ENCODE assay signal across 7 cellular contexts in genomic region chr2:69436594-69436936, GRCh38. TPM values are rescaled to one million over a fixed set of nuclear protein-coding genes. Genes with fewer than 3 reads are reported as not detected.
DNase-seq lines count a peak whose midpoint lies in the region; ATAC-seq, FAIRE-seq and TF ChIP-seq lines count a peak whose summit lies in the region.

No MANE protein-coding gene starts in this region.

- H3K27me3 ChIP-seq in astrocyte (ENCODE audit: insufficient read depth, low read length): no peaks in the 10 kb centered on the region
- no peaks in the 10 kb centered on the region for H3K27me3 ChIP-seq in upper lobe of right lung

- H2AFZ ChIP-seq in astrocyte (ENCODE audit: low read depth, low read length): peak overlapping the region; percentile 88

- H3K27ac Mint-ChIP-seq in astrocyte (ENCODE audit: unreplicated experiment): peak overlapping the region; percentile 98

- TF ChIP-seq CTCF in astrocyte (IDR thresholded peaks at IDR 0.05; ENCODE audit: insufficient read depth, low read depth, low read length): no peak
- TF ChIP-seq CTCF in lower leg skin (IDR thresholded peaks at IDR 0.05): no peak
- no peak for TF ChIP-seq CTCF in upper lobe of right lung (IDR thresholded peaks at IDR 0.05)

- ATAC-seq in GM18868 (IDR thresholded peaks at IDR 0.05; ENCODE audit: unreplicated experiment) (peak; percentile 1), HG03520 (IDR thresholded peaks at IDR 0.05; ENCODE audit: unreplicated experiment) (peak; percentile 11), upper lobe of right lung (no peak)

- H3K4me1 ChIP-seq in astrocyte (ENCODE audit: insufficient read depth, low read length): peaks cover 8% of the 10 kb centered on the region
- peaks cover 13% of the 10 kb centered on the region for H3K4me1 ChIP-seq in upper lobe of right lung

- peak overlapping the region; percentile 93 for H3K9ac ChIP-seq in astrocyte (ENCODE audit: low read length)

- H3K4me3 Mint-ChIP-seq in astrocyte (ENCODE audit: unreplicated experiment): peak overlapping the region; percentile 97

- no peaks in the 10 kb centered on the region for H3K9me3 Mint-ChIP-seq in astrocyte (ENCODE audit: unreplicated experiment)

- H3K27ac ChIP-seq in astrocyte (ENCODE audit: low read depth, low read length) (peak overlapping the region; percentile 81), upper lobe of right lung (peak overlapping the region; percentile 96)

- intact Hi-C loops in lower leg skin (cut with DNase I; ENCODE audit: low total_unique reads) (no loop called here), upper lobe of right lung (cut with DNase I) (no loop called here)

- H3K36me3 ChIP-seq in astrocyte (ENCODE audit: insufficient read depth, low read length) (peaks cover under 1% of the 10 kb centered on the region), upper lobe of right lung (peaks cover 2% of the 10 kb centered on the region)

- H3K9me3 ChIP-seq in astrocyte (ENCODE audit: insufficient read depth, low read depth, low read length) (no peaks in the 10 kb centered on the region), upper lobe of right lung (no peaks in the 10 kb centered on the region)

- no peak for TF ChIP-seq POLR2A in lower leg skin (IDR thresholded peaks at IDR 0.05)

- H3K36me3 Mint-ChIP-seq in astrocyte (ENCODE audit: low read depth, unreplicated experiment): peaks cover 2% of the 10 kb centered on the region

- no peaks in the 10 kb centered on the region for H3K27me3 Mint-ChIP-seq in astrocyte (ENCODE audit: low read depth, unreplicated experiment)

- H4K20me1 ChIP-seq in astrocyte (ENCODE audit: insufficient read depth, low read length): no peaks in the 10 kb centered on the region

- FAIRE-seq in astrocyte (lab: Jason Lieb, UNC): no peak

- peak overlapping the region; percentile 96 for H3K4me2 ChIP-seq in astrocyte (ENCODE audit: low read length)

- peaks cover 17% of the 10 kb centered on the region for H3K4me1 Mint-ChIP-seq in astrocyte (ENCODE audit: low read depth, unreplicated experiment)

- WGBS in lower leg skin, 2 donors: 4 to 5% methylated on average over 5 of the region's 5 CpGs

- no peak for DNase-seq in astrocyte (ENCODE audit: low read depth)
- no peak for DNase-seq in lower leg skin (ENCODE audit: low spot score in 2 of 2)
- DNase-seq in upper lobe of right lung: no peak
- DNase-seq in NCI-H1417 (lab: John Stamatoyannopoulos, UW): no peak
- DNase-seq in inferior parietal cortex (ENCODE audit: extremely low spot score): no peak

- H3K79me2 ChIP-seq in astrocyte (ENCODE audit: insufficient read depth, low read length): peaks cover 26% of the 10 kb centered on the region

- H3K4me3 ChIP-seq in astrocyte (ENCODE audit: insufficient read depth, low read depth, low read length) (peak overlapping the region; percentile 83), lower leg skin (ENCODE audit: low read depth, poor library complexity, severe bottlenecking) (peak overlapping the region; percentile 62), upper lobe of right lung (peak overlapping the region; percentile 93)

RNA-seq across cellular contexts. Expression of gene NFU1, which starts 0.7 kb away (rescaled TPM):
- 42.6 and 46.6 TPM in 2 replicates for total RNA-seq in astrocyte
- 10 to 100 TPM; 12.8 to 28.1 (median 17.9) TPM for total RNA-seq in lower leg skin
- total RNA-seq in upper lobe of right lung: 42.9 TPM

RNA-seq across cellular contexts. Expression of gene GFPT1, which starts 49.5 kb away (rescaled TPM):
- total RNA-seq in astrocyte: 126 and 137 TPM in 2 replicates
- total RNA-seq in lower leg skin: 10 to 100 TPM in 3 of 4 donors, 1 to 10 TPM in 1; 9.5 to 12.4 (median 11.2) TPM
- total RNA-seq in upper lobe of right lung: 68.2 TPM
